Comparison of ENCODE assay signal across 11 cellular contexts in genomic region chr5:155665371-155665770, GRCh38.
DNase-seq lines count a peak whose midpoint lies in the region; ATAC-seq and TF ChIP-seq lines count a peak whose summit lies in the region.
"Had no signal": no experiment of that assay in that cellular context is flagged by ENCODE, and none has a peak within 500 bp of the region (broad histone marks: within the 10 kb centered on the region; RNA-seq: fewer than 3 reads in every experiment).

No MANE protein-coding gene starts in this region.

- ATAC-seq in GM21360 (IDR thresholded peaks at IDR 0.05; ENCODE audit: unreplicated experiment) = no peak

- H3K4me3 Mint-ChIP-seq in nephron progenitor cell (no peak overlapping the region), CD14-positive monocyte (no peak overlapping the region)
- H3K4me3 Mint-ChIP-seq: CD4-positive, alpha-beta memory T cell had no signal

- H3K27ac Mint-ChIP-seq in nephron progenitor cell = no peak overlapping the region
- no peak overlapping the region for H3K27ac Mint-ChIP-seq in CD14-positive monocyte
- H3K27ac Mint-ChIP-seq: CD4-positive, alpha-beta memory T cell had no signal

- TF ChIP-seq CTCF in nephron progenitor cell (IDR thresholded peaks at IDR 0.05) (no peak), CD14-positive monocyte (IDR thresholded peaks at IDR 0.05) (no peak)

- H3K36me3 Mint-ChIP-seq in nephron progenitor cell (ENCODE audit: low read depth) (no peaks in the 10 kb centered on the region), CD14-positive monocyte (no peaks in the 10 kb centered on the region)
- H3K36me3 Mint-ChIP-seq: CD4-positive, alpha-beta memory T cell had no signal

- intact Hi-C loops in CD14-positive monocyte (cut with micrococcal nuclease) = no loop called here

- peak; percentile 15 for DNase-seq in NCI-H748 (lab: John Stamatoyannopoulos, UW; ENCODE audit: unreplicated experiment)
- DNase-seq in NCI-H748 treated with DMSO at 0.1 percent for 48 hours (lab: John Stamatoyannopoulos, UW) = no peak
- peak; percentile 12 for DNase-seq in kidney glomerular epithelial cell (lab: John Stamatoyannopoulos, UW)
- DNase-seq in nephron progenitor cell = peak; percentile 11
- no peak for DNase-seq in CD14-positive monocyte (ENCODE audit: low spot score)
- DNase-seq in H4 (ENCODE audit: low spot score) = no peak
- DNase-seq: AML-193; CD4-positive, alpha-beta memory T cell; DMS79 treated with DMSO at 0.1 percent for 48 hours; GF-D8 had no signal

- peaks cover 29% of the 10 kb centered on the region for H3K27me3 Mint-ChIP-seq in nephron progenitor cell (ENCODE audit: low read depth, poor library complexity)
- no peaks in the 10 kb centered on the region for H3K27me3 Mint-ChIP-seq in CD14-positive monocyte (ENCODE audit: low read depth in 3 of 3)

- H3K9me3 Mint-ChIP-seq in nephron progenitor cell = no peaks in the 10 kb centered on the region
- H3K9me3 Mint-ChIP-seq in CD14-positive monocyte = no peaks in the 10 kb centered on the region

- H3K4me1 Mint-ChIP-seq in nephron progenitor cell (peaks cover 8% of the 10 kb centered on the region), CD14-positive monocyte (no peaks in the 10 kb centered on the region)
- H3K4me1 Mint-ChIP-seq: CD4-positive, alpha-beta memory T cell had no signal

Comparison
In these comparisons a context has a peak if more than half of its experiments do, and no peak if none do; other contexts are left out.
1. DNase-seq: peak in NCI-H748 (single experiment), kidney glomerular epithelial cell (single experiment) and nephron progenitor cell (single experiment); none in NCI-H748 treated with DMSO at 0.1 percent for 48 hours (single experiment), CD14-positive monocyte (single experiment) and H4 (single experiment).